Comparison of ENCODE assay signal across 8 cellular contexts in the genomic region with DNA sequence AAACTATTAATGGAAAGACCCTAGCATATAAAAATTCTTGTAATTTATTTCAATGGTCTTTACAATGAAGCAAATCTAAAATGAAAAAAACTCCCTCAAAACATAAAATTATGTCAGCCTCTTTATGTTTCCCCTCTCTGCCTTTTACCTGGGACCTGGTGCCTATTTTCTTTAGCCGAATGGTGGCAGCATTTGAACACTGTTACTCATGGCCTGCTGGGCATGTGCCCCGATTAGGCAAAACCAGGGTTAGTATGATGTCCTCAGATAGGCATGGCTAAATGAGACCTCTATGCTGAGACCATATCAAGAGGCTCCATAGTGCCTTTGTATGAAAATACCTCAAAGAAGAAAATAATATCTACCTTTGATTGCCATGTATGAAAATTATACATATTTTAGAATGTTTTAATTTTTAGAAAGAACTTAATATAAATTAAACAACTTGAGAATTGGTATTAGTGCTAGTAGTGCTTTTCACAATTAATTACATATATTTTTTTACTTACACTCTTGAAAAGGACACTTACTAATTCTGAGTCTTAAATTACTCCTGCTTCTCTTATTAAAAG. TPM values are rescaled to one million over a fixed set of nuclear protein-coding genes. Genes with fewer than 3 reads are reported as not detected.
DNase-seq lines count a peak whose midpoint lies in the region; ATAC-seq and TF ChIP-seq lines count a peak whose summit lies in the region.

No MANE protein-coding gene starts in this region.

- peak; percentile 81 for TF ChIP-seq CTCF in 22Rv1 (IDR thresholded peaks at IDR 0.05)
- peak; percentile 72 for TF ChIP-seq CTCF in brain microvascular endothelial cell (IDR thresholded peaks at IDR 0.05; ENCODE audit: low read depth, low read length, missing control alignments)
- TF ChIP-seq CTCF in osteocyte (IDR thresholded peaks at IDR 0.05), result peak; percentile 66

- DNase-seq in ELF-1 (ENCODE audit: low read depth, low spot score) (peak; percentile 21), NCI-H446 treated with DMSO at 0.1 percent for 48 hours (lab: John Stamatoyannopoulos, UW) (peak; percentile 50), brain microvascular endothelial cell (peak; percentile 42), osteocyte (ENCODE audit: extremely low spot score, unreplicated experiment) (no peak), cerebellum (ENCODE audit: low spot score) (no peak)

- H3K36me3 ChIP-seq in brain microvascular endothelial cell (replicated peaks), result no peaks in the 10 kb centered on the region

- H3K9me3 Mint-ChIP-seq in osteocyte (ENCODE audit: unreplicated experiment), result no peaks in the 10 kb centered on the region

- H3K27ac ChIP-seq in 22Rv1 (no peak overlapping the region), brain microvascular endothelial cell (no peak overlapping the region)

- no peaks in the 10 kb centered on the region for H3K27me3 Mint-ChIP-seq in osteocyte (ENCODE audit: unreplicated experiment)

- H3K4me1 Mint-ChIP-seq in osteocyte (ENCODE audit: unreplicated experiment), result peaks cover 11% of the 10 kb centered on the region

- no peak overlapping the region for H3K4me3 Mint-ChIP-seq in osteocyte (ENCODE audit: unreplicated experiment)

- H3K4me3 ChIP-seq in brain microvascular endothelial cell (ENCODE audit: low read depth, low read length), result no peak overlapping the region

- ATAC-seq in HG02885 (IDR thresholded peaks at IDR 0.05; ENCODE audit: poor library complexity, unreplicated experiment), result peak; percentile 85
- ATAC-seq in HG03342 (IDR thresholded peaks at IDR 0.05; ENCODE audit: unreplicated experiment), result no peak

- H3K27ac Mint-ChIP-seq in osteocyte (ENCODE audit: unreplicated experiment), result no peak overlapping the region

- H3K27me3 ChIP-seq in brain microvascular endothelial cell (replicated peaks), result no peaks in the 10 kb centered on the region

- in situ Hi-C loops in brain microvascular endothelial cell (cut with HindIII; ENCODE audit: low pct_ligation_motif_present, low sequenced_read_pairs), result no loop called here

- H3K36me3 Mint-ChIP-seq in osteocyte (ENCODE audit: unreplicated experiment), result no peaks in the 10 kb centered on the region

RNA-seq across cellular contexts. Expression of a gene that starts 22.5 kb away (rescaled TPM):
- total RNA-seq in osteocyte, result 0.73 TPM in 1 of 2 replicates, not detected in the other
- not detected for total RNA-seq in cerebellum

Comparison
In these comparisons a context has a peak if more than half of its experiments do, and no peak if none do; other contexts are left out.
1. DNase-seq: peak in ELF-1 (single experiment), NCI-H446 treated with DMSO at 0.1 percent for 48 hours (single experiment) and brain microvascular endothelial cell (single experiment); none in osteocyte (single experiment) and cerebellum (single experiment).
2. Peak in every context shown above with its lines, with median percentiles within 50 percentile points of each other: CTCF ChIP-seq.